17 cellular contexts compared by ENCODE assay signal in genomic region chr9:91741529-91741928, GRCh38.
A peak's percentile ranks its signal among the peaks of the same experiment; 100 is the strongest.
DNase-seq lines count a peak whose midpoint lies in the region; ATAC-seq and TF ChIP-seq lines count a peak whose summit lies in the region.
"Had no signal": no experiment of that assay in that cellular context is flagged by ENCODE, and none has a peak within 500 bp of the region (broad histone marks: within the 10 kb centered on the region; RNA-seq: fewer than 3 reads in every experiment).

No MANE protein-coding gene starts in this region.

- TF ChIP-seq CTCF in AG10803 (conservative IDR thresholded peaks at IDR 0.05; ENCODE audit: low read length), result no peak
- TF ChIP-seq CTCF in PC-3 (conservative IDR thresholded peaks at IDR 0.05; ENCODE audit: low read depth, low read length), result no peak
- TF ChIP-seq CTCF in epithelial cell of esophagus (IDR thresholded peaks at IDR 0.05; ENCODE audit: insufficient read depth, low read depth, low read length, missing control alignments), result no peak
- TF ChIP-seq CTCF in tibial nerve (IDR thresholded peaks at IDR 0.05), result no peak

- no peaks in the 10 kb centered on the region for H3F3A ChIP-seq in PC-3 (ENCODE audit: low read length, unreplicated experiment)

- no peak overlapping the region for H2AFZ ChIP-seq in PC-3 (ENCODE audit: low read length)

- BruUV-seq in PC-3 (replicated peaks; lab: Mats Ljungman, UMichigan), result no TSS peak

- no peaks in the 10 kb centered on the region for H3K9me2 ChIP-seq in PC-3 (replicated peaks; ENCODE audit: low read length)

- no peak overlapping the region for H3K4me3 Mint-ChIP-seq in activated naive CD4-positive, alpha-beta T cell treated with anti-CD3 and anti-CD28 coated beads, Interleukin-2, amount 10 ng/mL, durations not matched to agents 7 days and 5 days
- H3K4me3 Mint-ChIP-seq: B cell, memory B cell had no signal

- H3K4me1 ChIP-seq in PC-3 (ENCODE audit: insufficient read depth, low read length), result no peaks in the 10 kb centered on the region; the same call in 1 of the 2 replicates
- H3K4me1 ChIP-seq in tibial nerve, result no peaks in the 10 kb centered on the region
- H3K4me1 ChIP-seq: suprapubic skin had no signal

- POLR2A ChIA-PET in PC-3 (lab: Charles Lee; ENCODE audit: unreplicated experiment), result no interaction called here

- no peaks in the 10 kb centered on the region for H3K79me2 ChIP-seq in PC-3 (ENCODE audit: low read length)

- intact Hi-C loops in PC-3 (cut with micrococcal nuclease), result no loop called here

- H3K27me3 Mint-ChIP-seq in activated naive CD4-positive, alpha-beta T cell treated with anti-CD3 and anti-CD28 coated beads, Interleukin-2, amount 10 ng/mL, durations not matched to agents 7 days and 5 days, result peaks cover 5% of the 10 kb centered on the region

- H3K9ac ChIP-seq in PC-3 (ENCODE audit: low read length), result no peak overlapping the region

- no peak for TF ChIP-seq EP300 in tibial nerve (IDR thresholded peaks at IDR 0.05)

- no peaks in the 10 kb centered on the region for H3K36me3 ChIP-seq in PC-3 (ENCODE audit: low read depth, low read length)
- no peaks in the 10 kb centered on the region for H3K36me3 ChIP-seq in tibial nerve
- H3K36me3 ChIP-seq: neutrophil had no signal

- H3K9me3 Mint-ChIP-seq in activated naive CD4-positive, alpha-beta T cell treated with anti-CD3 and anti-CD28 coated beads, Interleukin-2, amount 10 ng/mL, durations not matched to agents 7 days and 5 days, result no peaks in the 10 kb centered on the region
- H3K9me3 Mint-ChIP-seq: memory B cell had no signal

- H3K27me3 ChIP-seq in PC-3 (ENCODE audit: low read length), result peaks cover 5% of the 10 kb centered on the region; the same call in 1 of the 2 replicates
- no peaks in the 10 kb centered on the region for H3K27me3 ChIP-seq in tibial nerve
- H3K27me3 ChIP-seq: neutrophil, suprapubic skin had no signal

- H4K20me1 ChIP-seq in PC-3 (ENCODE audit: low read length), result no peaks in the 10 kb centered on the region

- no peak for TF ChIP-seq POLR2A in tibial nerve (IDR thresholded peaks at IDR 0.05)

- no peaks in the 10 kb centered on the region for H3K4me1 Mint-ChIP-seq in activated naive CD4-positive, alpha-beta T cell treated with anti-CD3 and anti-CD28 coated beads, Interleukin-2, amount 10 ng/mL, durations not matched to agents 7 days and 5 days
- H3K4me1 Mint-ChIP-seq: B cell, memory B cell had no signal

- no peak overlapping the region for H3K4me3 ChIP-seq in AG10803 (ENCODE audit: low read length)
- H3K4me3 ChIP-seq in PC-3 (ENCODE audit: low read length), result no peak overlapping the region
- H3K4me3 ChIP-seq in epithelial cell of esophagus (ENCODE audit: low read length), result no peak overlapping the region
- no peak overlapping the region for H3K4me3 ChIP-seq in tibial nerve
- H3K4me3 ChIP-seq: esophagus squamous epithelium, suprapubic skin had no signal

- H3K36me3 Mint-ChIP-seq in activated naive CD4-positive, alpha-beta T cell treated with anti-CD3 and anti-CD28 coated beads, Interleukin-2, amount 10 ng/mL, durations not matched to agents 7 days and 5 days, result no peaks in the 10 kb centered on the region

- CTCF ChIA-PET in PC-3 (lab: Charles Lee), result interaction anchor here (1.5 kb wide), 1 partner anchor 15 kb away, joined by 8 read pairs; no protein-coding TSS in a partner anchor
- CTCF ChIA-PET in activated naive CD4-positive, alpha-beta T cell treated with anti-CD3 and anti-CD28 coated beads, Interleukin-2, amount 10 ng/mL, durations not matched to agents 7 days and 5 days (lab: Charles Lee), result no interaction called here

- no peak overlapping the region for H3K27ac Mint-ChIP-seq in activated naive CD4-positive, alpha-beta T cell treated with anti-CD3 and anti-CD28 coated beads, Interleukin-2, amount 10 ng/mL, durations not matched to agents 7 days and 5 days
- H3K27ac Mint-ChIP-seq: B cell, memory B cell had no signal

- no peaks in the 10 kb centered on the region for H3K9me3 ChIP-seq in PC-3 (ENCODE audit: low read length)
- no peaks in the 10 kb centered on the region for H3K9me3 ChIP-seq in tibial nerve
- H3K9me3 ChIP-seq: esophagus squamous epithelium, neutrophil, suprapubic skin had no signal

- H3K4me2 ChIP-seq in PC-3 (ENCODE audit: low read length), result no peak overlapping the region

- peak; percentile 63 for DNase-seq in AG10803 (ENCODE audit: low read depth)
- DNase-seq in PC-3, result peak; percentile 62
- peak; percentile 70 for DNase-seq in epithelial cell of esophagus (ENCODE audit: low read depth)
- peak; percentile 48 for DNase-seq in non-pigmented ciliary epithelial cell (ENCODE audit: low read depth)
- no peak for DNase-seq in tibial nerve (ENCODE audit: low spot score in 2 of 2)
- no peak for DNase-seq in NCI-H187 treated with DMSO at 0.1 percent for 48 hours (lab: John Stamatoyannopoulos, UW)
- DNase-seq in activated naive CD4-positive, alpha-beta T cell treated with anti-CD3 and anti-CD28 coated beads, Interleukin-2, amount 10 ng/mL, durations not matched to agents 7 days and 5 days, result no peak
- DNase-seq: activated naive CD4-positive, alpha-beta T cell treated with Interleukin-2 at 50 U/mL for 16 hours; esophagus squamous epithelium; NCI-H2171; NK-92 treated with Interleukin-12 subunit alpha and Interleukin-12 subunit beta, amount 100 ng/mL, for 24 hours; stimulated activated CD4-positive, alpha-beta T cell treated with anti-CD3 and anti-CD28 coated beads, Interleukin-12 subunit alpha, Interleukin-12 subunit beta, amount 100 ng/mL, for 4 hours had no signal

- ATAC-seq in PC-3, result peak; percentile 92
- ATAC-seq in HG02623 (IDR thresholded peaks at IDR 0.05; ENCODE audit: unreplicated experiment), result no peak

- no peak overlapping the region for H3K27ac ChIP-seq in PC-3 (ENCODE audit: low read length)
- no peak overlapping the region for H3K27ac ChIP-seq in tibial nerve
- H3K27ac ChIP-seq: neutrophil, suprapubic skin had no signal

Comparison
In these comparisons a context has a peak if more than half of its experiments do, and no peak if none do; other contexts are left out.
1. DNase-seq: peak in AG10803 (single experiment), PC-3 (single experiment), epithelial cell of esophagus (single experiment) and non-pigmented ciliary epithelial cell (single experiment); none in tibial nerve (0 of 2), NCI-H187 treated with DMSO at 0.1 percent for 48 hours (single experiment) and activated naive CD4-positive, alpha-beta T cell treated with anti-CD3 and anti-CD28 coated beads, Interleukin-2, amount 10 ng/mL, durations not matched to agents 7 days and 5 days (single experiment).